ENCODE assay signal across 21 cellular contexts in genomic region chr11:111569476-111569875, GRCh38. TPM values are rescaled to one million over a fixed set of nuclear protein-coding genes. Genes with fewer than 3 reads are reported as not detected.
DNase-seq lines count a peak whose midpoint lies in the region; ATAC-seq and TF ChIP-seq lines count a peak whose summit lies in the region.
"Had no signal": no experiment of that assay in that cellular context is flagged by ENCODE, and none has a peak within 500 bp of the region (broad histone marks: within the 10 kb centered on the region; RNA-seq: fewer than 3 reads in every experiment).

No MANE protein-coding gene starts in this region.

- H3K27ac Mint-ChIP-seq in nephron, result peak overlapping the region in 2 of 3 experiments; percentile 47 to 60
- H3K27ac Mint-ChIP-seq: CD4-positive, CD25-positive, alpha-beta regulatory T cell; CD8-positive, alpha-beta memory T cell; H9 had no signal

- no peaks in the 10 kb centered on the region for H3K27me3 Mint-ChIP-seq in nephron (ENCODE audit: low read depth)

- H3K27ac ChIP-seq in SJSA1, result peak overlapping the region; percentile 96

- peaks cover 68% of the 10 kb centered on the region for H3K4me1 ChIP-seq in SJSA1 (replicated peaks)

- H3K9me3 ChIP-seq in SJSA1 (replicated peaks), result no peaks in the 10 kb centered on the region
- H3K9me3 ChIP-seq: BE2C had no signal

- ATAC-seq in HG02970 (IDR thresholded peaks at IDR 0.05; ENCODE audit: low FRiP score, unreplicated experiment) (no peak), GM21390 (IDR thresholded peaks at IDR 0.05; ENCODE audit: unreplicated experiment) (no peak)
- ATAC-seq: GM12878, K562 had no signal

- DNase-seq in AG10803 (ENCODE audit: low read depth), result peak; percentile 68
- peak; percentile 16 for DNase-seq in EL
- peak; percentile 69 to 92 for DNase-seq in SJSA1 (ENCODE audit: low read depth in 1 of 2, low spot score in 2 of 2)
- no peak for DNase-seq in NCI-H1105 (lab: John Stamatoyannopoulos, UW)
- DNase-seq in dermis blood vessel endothelial cell, result no peak
- DNase-seq: 8988T; BE2C; C1 segment of cervical spinal cord; CD4-positive, CD25-positive, alpha-beta regulatory T cell; CD8-positive, alpha-beta memory T cell; COR-L47; GF-D8; H9 had no signal

- H3K9me3 Mint-ChIP-seq in nephron, result no peaks in the 10 kb centered on the region
- H3K9me3 Mint-ChIP-seq: CD4-positive, CD25-positive, alpha-beta regulatory T cell; CD8-positive, alpha-beta memory T cell; H9 had no signal

- no peak overlapping the region for H3K4me3 Mint-ChIP-seq in nephron
- H3K4me3 Mint-ChIP-seq: CD4-positive, CD25-positive, alpha-beta regulatory T cell; CD8-positive, alpha-beta memory T cell; H9 had no signal

- H3K36me3 Mint-ChIP-seq in nephron (ENCODE audit: low read depth), result no peaks in the 10 kb centered on the region
- H3K36me3 Mint-ChIP-seq: CD4-positive, CD25-positive, alpha-beta regulatory T cell; CD8-positive, alpha-beta memory T cell had no signal

- no peaks in the 10 kb centered on the region for H3K27me3 ChIP-seq in SJSA1 (replicated peaks)
- H3K27me3 ChIP-seq: BE2C had no signal

- H3K4me3 ChIP-seq in AG10803 (ENCODE audit: low read length) (no peak overlapping the region), SJSA1 (no peak overlapping the region)
- H3K4me3 ChIP-seq: GM12878, K562 had no signal

- 0 out of 2 replicates have a peak, but pooled peaks cover 2% of the 10 kb centered on the region for H3K36me3 ChIP-seq in SJSA1
- H3K36me3 ChIP-seq: BE2C had no signal

- peaks cover 31% of the 10 kb centered on the region for H3K4me1 Mint-ChIP-seq in nephron
- H3K4me1 Mint-ChIP-seq: CD4-positive, CD25-positive, alpha-beta regulatory T cell; CD8-positive, alpha-beta memory T cell had no signal

- no peak for TF ChIP-seq CTCF in AG10803 (conservative IDR thresholded peaks at IDR 0.05; ENCODE audit: low read length)
- no peak for TF ChIP-seq CTCF in nephron (IDR thresholded peaks at IDR 0.05; ENCODE audit: unreplicated experiment in 3 of 3)

RNA-seq across cellular contexts. Expression of gene LAYN, which starts 29.0 kb away (rescaled TPM):
- total RNA-seq in SJSA1 (2014; rRNA removed; shearing (Covaris generic)), result 94.6 and 104 TPM in 2 replicates
- total RNA-seq in dermis blood vessel endothelial cell, result 71.8 and 91.7 TPM in 2 replicates
- total RNA-seq: GM12878, HT-29, K562 had no signal

RNA-seq across cellular contexts. Expression of gene SIK2, which starts 32.8 kb away (rescaled TPM):
- total RNA-seq in SJSA1 (2014; rRNA removed; shearing (Covaris generic)), result 5.6 and 9.6 TPM in 2 replicates
- total RNA-seq in dermis blood vessel endothelial cell, result 12.8 and 13.2 TPM in 2 replicates

RNA-seq across cellular contexts. Expression of gene HOATZ, which starts 54.9 kb away (rescaled TPM):
- not detected in 2 replicates for total RNA-seq in SJSA1 (2014; rRNA removed; shearing (Covaris generic))
- total RNA-seq in dermis blood vessel endothelial cell, result not detected in 2 replicates
- total RNA-seq: CD4-positive, CD25-positive, alpha-beta regulatory T cell; CD8-positive, alpha-beta memory T cell; H1; H9; HT-29; K562 had no signal

RNA-seq across cellular contexts. Expression of gene BTG4, which starts 57.3 kb away (rescaled TPM):
- total RNA-seq in SJSA1 (2014; rRNA removed; shearing (Covaris generic)), result 2.4 TPM in 1 of 2 replicates, not detected in the other
- not detected in 2 replicates for total RNA-seq in dermis blood vessel endothelial cell
- total RNA-seq: A673; CD4-positive, CD25-positive, alpha-beta regulatory T cell; CD8-positive, alpha-beta memory T cell; GM12878; H1; H9; HT-29; K562 had no signal

Comparison
In these comparisons a context has a peak if more than half of its experiments do, and no peak if none do; other contexts are left out.
1. DNase-seq: peak in AG10803 (single experiment), EL (single experiment) and SJSA1 (2 of 2); none in NCI-H1105 (single experiment) and dermis blood vessel endothelial cell (single experiment).